ENCODE assay signal across 1 cellular context in the genomic region with DNA sequence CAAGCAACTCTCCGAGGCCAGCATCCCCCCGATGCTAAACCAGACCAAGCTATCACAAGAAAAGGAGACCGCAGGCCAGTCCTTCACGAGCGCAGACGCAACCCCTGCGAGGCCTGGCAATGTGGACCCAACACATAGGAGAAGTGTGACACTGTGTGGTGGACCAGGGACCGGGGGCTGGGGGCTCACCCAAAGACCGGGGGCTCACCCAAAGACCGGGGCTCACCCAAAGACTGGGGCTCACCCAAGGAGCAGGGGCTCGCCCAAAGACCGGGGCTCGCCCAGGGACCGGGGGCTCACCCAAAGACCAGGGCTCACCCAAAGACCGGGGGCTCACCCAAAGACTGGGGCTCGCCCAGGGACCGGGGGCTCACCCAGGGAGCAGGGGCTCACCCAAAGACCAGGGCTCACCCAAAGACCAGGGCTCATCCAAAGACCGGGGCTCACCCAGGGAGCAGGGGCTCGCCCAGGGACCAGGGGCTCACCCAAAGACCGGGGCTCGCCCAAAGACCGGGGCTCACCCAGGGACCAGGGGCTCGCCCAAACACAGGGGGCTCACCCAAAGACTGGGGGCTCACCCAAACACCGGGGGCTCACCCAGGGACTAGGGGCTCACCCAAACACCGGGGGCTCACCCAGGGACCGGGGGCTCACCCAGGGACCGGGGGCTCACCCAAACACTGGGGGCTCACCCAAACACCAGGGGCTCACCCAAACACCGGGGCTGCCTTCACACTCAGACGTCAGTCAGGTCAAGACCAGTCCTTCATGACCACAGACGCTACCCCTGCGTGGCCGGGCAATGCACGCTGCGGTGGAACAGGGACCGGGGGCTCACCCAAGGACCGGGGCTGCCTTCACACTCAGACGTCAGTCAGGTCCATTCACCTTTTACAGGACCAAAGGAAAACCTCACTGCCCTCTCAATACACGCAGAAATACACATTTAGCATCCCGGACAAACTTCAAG.
TF ChIP-seq lines count a peak whose summit lies in the region.

No MANE protein-coding gene starts in this region.

TF ChIP-seq in WTC11, 78 proteins besides CTCF, POLR2A, EP300 and RAD21 (continued from another document):
- TF ChIP-seq FOXJ3 (CRISPR knock-in tag; IDR thresholded peaks at IDR 0.05; ENCODE audit: borderline replicate concordance) (no peak), NFATC4 (CRISPR knock-in tag; IDR thresholded peaks at IDR 0.05) (no peak), CBFB (CRISPR knock-in tag; IDR thresholded peaks at IDR 0.05; ENCODE audit: low read depth) (no peak), NFE2L1 (CRISPR knock-in tag; IDR thresholded peaks at IDR 0.05) (no peak), MXD4 (CRISPR knock-in tag; IDR thresholded peaks at IDR 0.05; ENCODE audit: borderline replicate concordance) (no peak), FOXK1 (CRISPR knock-in tag; IDR thresholded peaks at IDR 0.05) (no peak), JUN (CRISPR knock-in tag; IDR thresholded peaks at IDR 0.05) (no peak), ETV6 (CRISPR knock-in tag; IDR thresholded peaks at IDR 0.05) (no peak), JAZF1 (CRISPR knock-in tag; IDR thresholded peaks at IDR 0.05) (no peak), ZNF232 (CRISPR knock-in tag; IDR thresholded peaks at IDR 0.05) (no peak), CREM (CRISPR knock-in tag; IDR thresholded peaks at IDR 0.05) (no peak)
- TF ChIP-seq, protein P1, sequence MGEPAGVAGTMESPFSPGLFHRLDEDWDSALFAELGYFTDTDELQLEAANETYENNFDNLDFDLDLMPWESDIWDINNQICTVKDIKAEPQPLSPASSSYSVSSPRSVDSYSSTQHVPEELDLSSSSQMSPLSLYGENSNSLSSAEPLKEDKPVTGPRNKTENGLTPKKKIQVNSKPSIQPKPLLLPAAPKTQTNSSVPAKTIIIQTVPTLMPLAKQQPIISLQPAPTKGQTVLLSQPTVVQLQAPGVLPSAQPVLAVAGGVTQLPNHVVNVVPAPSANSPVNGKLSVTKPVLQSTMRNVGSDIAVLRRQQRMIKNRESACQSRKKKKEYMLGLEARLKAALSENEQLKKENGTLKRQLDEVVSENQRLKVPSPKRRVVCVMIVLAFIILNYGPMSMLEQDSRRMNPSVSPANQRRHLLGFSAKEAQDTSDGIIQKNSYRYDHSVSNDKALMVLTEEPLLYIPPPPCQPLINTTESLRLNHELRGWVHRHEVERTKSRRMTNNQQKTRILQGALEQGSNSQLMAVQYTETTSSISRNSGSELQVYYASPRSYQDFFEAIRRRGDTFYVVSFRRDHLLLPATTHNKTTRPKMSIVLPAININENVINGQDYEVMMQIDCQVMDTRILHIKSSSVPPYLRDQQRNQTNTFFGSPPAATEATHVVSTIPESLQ (CRISPR knock-in tag; IDR thresholded peaks at IDR 0.05), result no peak
- TF ChIP-seq, protein P2, sequence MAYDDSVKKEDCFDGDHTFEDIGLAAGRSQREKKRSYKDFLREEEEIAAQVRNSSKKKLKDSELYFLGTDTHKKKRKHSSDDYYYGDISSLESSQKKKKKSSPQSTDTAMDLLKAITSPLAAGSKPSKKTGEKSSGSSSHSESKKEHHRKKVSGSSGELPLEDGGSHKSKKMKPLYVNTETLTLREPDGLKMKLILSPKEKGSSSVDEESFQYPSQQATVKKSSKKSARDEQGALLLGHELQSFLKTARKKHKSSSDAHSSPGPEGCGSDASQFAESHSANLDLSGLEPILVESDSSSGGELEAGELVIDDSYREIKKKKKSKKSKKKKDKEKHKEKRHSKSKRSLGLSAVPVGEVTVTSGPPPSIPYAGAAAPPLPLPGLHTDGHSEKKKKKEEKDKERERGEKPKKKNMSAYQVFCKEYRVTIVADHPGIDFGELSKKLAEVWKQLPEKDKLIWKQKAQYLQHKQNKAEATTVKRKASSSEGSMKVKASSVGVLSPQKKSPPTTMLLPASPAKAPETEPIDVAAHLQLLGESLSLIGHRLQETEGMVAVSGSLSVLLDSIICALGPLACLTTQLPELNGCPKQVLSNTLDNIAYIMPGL (CRISPR knock-in tag; IDR thresholded peaks at IDR 0.05), result no peak
TF ChIP-seq in WTC11: peak in this region for 0.
